Comparison of ENCODE assay signal across 6 cellular contexts in the genomic region with DNA sequence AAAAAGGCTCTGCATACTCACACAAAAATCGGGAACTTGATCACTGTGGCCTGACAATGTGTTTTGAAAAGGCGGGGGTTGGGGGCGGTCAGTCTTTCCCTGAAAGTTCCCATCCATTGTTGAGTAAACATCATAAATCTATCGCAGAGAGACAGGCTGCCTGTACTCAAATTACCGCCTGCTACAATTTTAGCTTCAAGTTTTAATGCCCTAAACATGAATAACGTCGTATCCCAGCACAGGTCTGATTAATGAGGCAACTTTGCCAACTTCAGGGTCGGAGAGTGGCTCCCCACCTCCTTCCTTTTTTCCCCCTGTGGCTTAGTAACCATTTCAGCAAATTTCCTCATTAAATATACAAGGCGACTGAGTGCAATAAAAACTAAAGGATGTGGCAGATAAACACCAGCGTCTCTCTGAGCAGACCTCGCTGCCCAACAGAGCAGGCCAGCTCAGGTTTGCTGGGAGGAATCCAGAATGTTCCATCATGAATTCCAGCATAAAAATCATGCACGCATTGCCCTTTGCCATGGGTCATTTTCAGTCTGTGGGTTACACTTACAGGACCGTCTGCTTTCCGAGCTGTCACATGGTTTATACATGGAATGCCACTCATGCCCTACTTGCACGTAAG.
DNase-seq lines count a peak whose midpoint lies in the region; ATAC-seq, FAIRE-seq and TF ChIP-seq lines count a peak whose summit lies in the region.
"Not testable (repeated sequence)": the region's sequence is repeated elsewhere in the genome, so short reads cannot be mapped to it uniquely, and the experiment has no call there.

No MANE protein-coding gene starts in this region.

- BruUV-seq in K562 (replicated peaks; lab: Mats Ljungman, UMichigan), result not testable (repeated sequence)

- H3K27ac ChIP-seq in HEK293 (ENCODE audit: extremely low read depth, low read depth, low read length) (peak overlapping the region; percentile 43; the same call in 1 of the 2 replicates), K562 (ENCODE audit: extremely low read depth, low read depth, low read length) (peak overlapping the region; percentile 58; the same call in 2 of the 3 replicates), smooth muscle cell (ENCODE audit: low read depth) (peak overlapping the region; percentile 69)
- not testable (repeated sequence) for H3K27ac ChIP-seq in pancreas

- H3K4me3 ChIP-seq in HEK293 (ENCODE audit: low read depth, low read length); K562; mucosa of descending colon; pancreas; smooth muscle cell: not testable (repeated sequence)

- WGBS in K562 (ENCODE audit: insufficient coverage, low coverage, missing lambda C conversion rate), result no CpG with 5 or more reads among the region's 15 CpGs
- WGBS in pancreas, 2 donors, result no CpG with 5 or more reads among the region's 15 CpGs
- 30% methylated on average over 9 of the region's 15 CpGs for WGBS in smooth muscle cell (ENCODE audit: low lambda C conversion rate)

- H3K27me3 ChIP-seq in K562 (ENCODE audit: control insufficient read depth in 2 of 2, insufficient read depth in 2 of 2, low read length in 2 of 2); pancreas; smooth muscle cell (ENCODE audit: low read depth): not testable (repeated sequence)

- not testable (repeated sequence) for TF ChIP-seq EP300 in K562 (IDR thresholded peaks at IDR 0.05; ENCODE audit: low read length)

- not testable (repeated sequence) for H3K36me3 ChIP-seq in HEK293 (ENCODE audit: control insufficient read depth in 2 of 2, insufficient read depth in 1 of 2, low read length in 2 of 2); K562 (ENCODE audit: control insufficient read depth, insufficient read depth, low read length); mucosa of descending colon (ENCODE audit: low read depth); pancreas; smooth muscle cell (ENCODE audit: low read depth)

- not testable (repeated sequence) for TF ChIP-seq CTCF in HEK293 (tag by site-specific recombination; IDR thresholded peaks at IDR 0.05); K562 (IDR thresholded peaks at IDR 0.05 in 2 of 3, conservative IDR thresholded peaks at IDR 0.05 in 1 of 3; ENCODE audit: insufficient read depth in 2 of 3, low read depth in 1 of 3, low read length in 3 of 3); mucosa of descending colon (IDR thresholded peaks at IDR 0.05); pancreas (IDR thresholded peaks at IDR 0.05); smooth muscle cell (IDR thresholded peaks at IDR 0.05; ENCODE audit: borderline replicate concordance, insufficient read depth, poor library complexity, severe bottlenecking)

- intact Hi-C loops in K562 (cut with micrococcal nuclease); left ventricle myocardium superior (cut with micrococcal nuclease); mucosa of descending colon (cut with DNase I, micrococcal nuclease); pancreas (cut with DNase I): not testable (repeated sequence)

- not testable (repeated sequence) for DNase-seq in K562 (ENCODE audit: extremely low read depth in 1 of 4, low spot score in 3 of 4); left ventricle myocardium superior; mucosa of descending colon; pancreas; smooth muscle cell (lab: John Stamatoyannopoulos, UW; ENCODE audit: unreplicated experiment)

- CTCF ChIA-PET in HEK293 (lab: Yijun Ruan, JAX); K562 (lab: Yijun Ruan, JAX; ENCODE audit: low intra/inter-chr PET ratio): not testable (repeated sequence)

- not testable (repeated sequence) for TF ChIP-seq POLR2A in K562 (conservative IDR thresholded peaks at IDR 0.05)

- H3K9ac ChIP-seq in K562 (ENCODE audit: insufficient read depth in 1 of 2, low read depth in 2 of 2, low read length in 2 of 2); smooth muscle cell (ENCODE audit: low read depth): not testable (repeated sequence)

- H3K4me2 ChIP-seq in K562 (ENCODE audit: insufficient read depth, low read length), result peak overlapping the region; percentile 60; the same call in 1 of the 2 replicates
- H3K4me2 ChIP-seq in smooth muscle cell, result not testable (repeated sequence)

- H3K79me2 ChIP-seq in K562 (ENCODE audit: control insufficient read depth, insufficient read depth, low read length), result peaks cover 14% of the 10 kb centered on the region
- not testable (repeated sequence) for H3K79me2 ChIP-seq in smooth muscle cell (ENCODE audit: low read depth)

- ATAC-seq in K562 (peak; percentile 59), left ventricle myocardium superior (peak; percentile 23), mucosa of descending colon (peak; percentile 33), pancreas (peak; percentile 23 to 69 (median 45))

- H4K20me1 ChIP-seq in K562 (replicated peaks; ENCODE audit: control insufficient read depth, insufficient read depth, low read length); smooth muscle cell (ENCODE audit: low read depth): not testable (repeated sequence)

- H2AFZ ChIP-seq in K562 (ENCODE audit: low read depth, low read length); smooth muscle cell (ENCODE audit: low read depth): not testable (repeated sequence)

- not testable (repeated sequence) for H3F3A ChIP-seq in smooth muscle cell (ENCODE audit: low read depth)

- POLR2A ChIA-PET in HEK293 (lab: Yijun Ruan, JAX); K562 (lab: Yijun Ruan, JAX): not testable (repeated sequence)

- H3K4me1 ChIP-seq in HEK293 (ENCODE audit: control insufficient read depth, insufficient read depth, low read length); K562 (replicated peaks in 1 of 2; ENCODE audit: control insufficient read depth in 2 of 2, insufficient read depth in 2 of 2, low read length in 2 of 2); mucosa of descending colon (ENCODE audit: low read depth); pancreas; smooth muscle cell (ENCODE audit: low read depth): not testable (repeated sequence)

- not testable (repeated sequence) for H3K9me3 ChIP-seq in HEK293 (ENCODE audit: control insufficient read depth, insufficient read depth, low read depth, low read length); K562 (replicated peaks; ENCODE audit: control insufficient read depth, insufficient read depth, low read depth, low read length); mucosa of descending colon; pancreas; smooth muscle cell (replicated peaks; ENCODE audit: low read depth)

- TF ChIP-seq RAD21 in K562 (CRISPR knock-in tag; conservative IDR thresholded peaks at IDR 0.05 in 1 of 2, IDR thresholded peaks at IDR 0.05 in 1 of 2), result not testable (repeated sequence)

- H3K9me1 ChIP-seq in K562 (ENCODE audit: control insufficient read depth, insufficient read depth, low read length), result not testable (repeated sequence)

- in situ Hi-C loops in K562 (cut with MboI), result not testable (repeated sequence)

- FAIRE-seq in K562 (lab: Jason Lieb, UNC); pancreas (lab: Jason Lieb, UNC): not testable (repeated sequence)
